ENCODE assay signal across 8 cellular contexts in genomic region chr20:36384022-36384619, GRCh38.
DNase-seq lines count a peak whose midpoint lies in the region; ATAC-seq and TF ChIP-seq lines count a peak whose summit lies in the region.

No MANE protein-coding gene starts in this region.

- H3K27ac Mint-ChIP-seq in T-helper 17 cell = no peak overlapping the region

- POLR2A ChIA-PET in HEK293T (lab: Yijun Ruan, JAX) = no interaction called here

- H3K4me3 Mint-ChIP-seq in T-helper 17 cell = no peak overlapping the region

- ATAC-seq in T-helper 17 cell (peak; percentile 50), esophagus mucosa (peak; percentile 68), HG02623 (IDR thresholded peaks at IDR 0.05; ENCODE audit: unreplicated experiment) (no peak)

- H3K36me3 Mint-ChIP-seq in T-helper 17 cell (ENCODE audit: low read depth) = peaks cover 3% of the 10 kb centered on the region

- CTCF ChIA-PET in HEK293T (lab: Yijun Ruan, JAX) = no interaction called here

- H3K27me3 Mint-ChIP-seq in T-helper 17 cell = peaks cover 44% of the 10 kb centered on the region

- peaks cover 2% of the 10 kb centered on the region for H3K4me1 Mint-ChIP-seq in T-helper 17 cell

- DNase-seq in A172 (ENCODE audit: low spot score) (peak; percentile 58), HEK293T (ENCODE audit: extremely low spot score) (peak; percentile 68), T-helper 17 cell (peak in 1 of 3 donors; percentile 23), dedifferentiated amniotic fluid mesenchymal stem cell (ENCODE audit: extremely low spot score) (no peak), 8988T (no peak)
- DNase-seq in stimulated activated CD4-positive, alpha-beta T cell treated with anti-CD3 and anti-CD28 coated beads, Interleukin-4, amount 100 ng/mL, for 24 hours = peak; percentile 16

- no peaks in the 10 kb centered on the region for H3K9me3 ChIP-seq in T-helper 17 cell (ENCODE audit: control insufficient read depth, low read length, poor library complexity, severe bottlenecking)

TF ChIP-seq in HEK293T, 16 proteins besides CTCF, POLR2A, EP300 and RAD21:
- TF ChIP-seq HDGF (IDR thresholded peaks at IDR 0.05; ENCODE audit: borderline replicate concordance) (no peak), BHLHE40 (IDR thresholded peaks at IDR 0.05; ENCODE audit: borderline replicate concordance) (no peak), ZNF384 (IDR thresholded peaks at IDR 0.05) (peak; percentile 74)

Comparison
In these comparisons a context has a peak if more than half of its experiments do, and no peak if none do; other contexts are left out.
1. DNase-seq: peak in A172 (single experiment), HEK293T (single experiment) and stimulated activated CD4-positive, alpha-beta T cell treated with anti-CD3 and anti-CD28 coated beads, Interleukin-4, amount 100 ng/mL, for 24 hours (single experiment); none in dedifferentiated amniotic fluid mesenchymal stem cell (single experiment) and 8988T (single experiment).